ENCODE assay signal across 14 cellular contexts in genomic region chr7:101466871-101467270, GRCh38.
DNase-seq lines count a peak whose midpoint lies in the region; ATAC-seq and TF ChIP-seq lines count a peak whose summit lies in the region.
"Had no signal": no experiment of that assay in that cellular context is flagged by ENCODE, and none has a peak within 500 bp of the region (broad histone marks: within the 10 kb centered on the region; RNA-seq: fewer than 3 reads in every experiment).

No MANE protein-coding gene starts in this region.

- H3K27me3 ChIP-seq in spleen (replicated peaks in 1 of 7): no peaks in the 10 kb centered on the region

- no peak overlapping the region for H3K4me3 Mint-ChIP-seq in mesothelial cell of epicardium
- no peak overlapping the region for H3K4me3 Mint-ChIP-seq in activated T-cell treated with anti-CD3 and anti-CD28 coated beads, Interleukin-2, amount 50 U/mL, for 24 hours
- H3K4me3 Mint-ChIP-seq: CD8-positive, alpha-beta T cell; H9 had no signal

- H3K4me1 Mint-ChIP-seq in mesothelial cell of epicardium: peaks cover 23% of the 10 kb centered on the region
- H3K4me1 Mint-ChIP-seq in activated T-cell treated with anti-CD3 and anti-CD28 coated beads, Interleukin-2, amount 50 U/mL, for 24 hours (ENCODE audit: low read depth): peaks cover 10% of the 10 kb centered on the region

- no peak for TF ChIP-seq POLR2A in spleen (IDR thresholded peaks at IDR 0.05)

- TF ChIP-seq CTCF in mesothelial cell of epicardium (IDR thresholded peaks at IDR 0.05; ENCODE audit: unreplicated experiment) (no peak), spleen (IDR thresholded peaks at IDR 0.05 in 8 of 11, conservative IDR thresholded peaks at IDR 0.05 in 3 of 11) (no peak)

- H3K4me3 ChIP-seq in spleen: no peak overlapping the region

- H3K36me3 Mint-ChIP-seq in mesothelial cell of epicardium: peaks cover 3% of the 10 kb centered on the region
- H3K36me3 Mint-ChIP-seq in activated T-cell treated with anti-CD3 and anti-CD28 coated beads, Interleukin-2, amount 50 U/mL, for 24 hours (ENCODE audit: low read depth): no peaks in the 10 kb centered on the region
- H3K36me3 Mint-ChIP-seq: CD8-positive, alpha-beta T cell had no signal

- DNase-seq in LoVo (ENCODE audit: low spot score) (peak; percentile 57), astrocyte of the hippocampus (ENCODE audit: low read depth, low spot score) (peak; percentile 88), mesothelial cell of epicardium (ENCODE audit: low spot score in 2 of 2, unreplicated experiment in 2 of 2) (no peak), spleen (peak; percentile 31), COLO829 (ENCODE audit: low spot score) (no peak)
- no peak for DNase-seq in activated T-cell treated with anti-CD3 and anti-CD28 coated beads, Interleukin-2, amount 50 U/mL, for 24 hours
- DNase-seq: CD8-positive, alpha-beta T cell; H9; Karpas-422; MV-4-11; NCI-H1436 treated with DMSO at 0.1 percent for 48 hours; NCI-H524 treated with DMSO at 0.1 percent for 48 hours; PC-3 had no signal

- H3K27me3 Mint-ChIP-seq in mesothelial cell of epicardium (ENCODE audit: low read depth): no peaks in the 10 kb centered on the region
- no peaks in the 10 kb centered on the region for H3K27me3 Mint-ChIP-seq in activated T-cell treated with anti-CD3 and anti-CD28 coated beads, Interleukin-2, amount 50 U/mL, for 24 hours

- peak overlapping the region; percentile 11 for H3K27ac Mint-ChIP-seq in mesothelial cell of epicardium
- H3K27ac Mint-ChIP-seq in activated T-cell treated with anti-CD3 and anti-CD28 coated beads, Interleukin-2, amount 50 U/mL, for 24 hours: no peak overlapping the region

- no peaks in the 10 kb centered on the region for H3K36me3 ChIP-seq in spleen

- ATAC-seq in GM21360 (IDR thresholded peaks at IDR 0.05; ENCODE audit: unreplicated experiment): no peak
- ATAC-seq: CD8-positive, alpha-beta T cell; PC-3 had no signal

- no peaks in the 10 kb centered on the region for H3K9me3 ChIP-seq in spleen

- H3K9me3 Mint-ChIP-seq in mesothelial cell of epicardium: no peaks in the 10 kb centered on the region
- H3K9me3 Mint-ChIP-seq in activated T-cell treated with anti-CD3 and anti-CD28 coated beads, Interleukin-2, amount 50 U/mL, for 24 hours: no peaks in the 10 kb centered on the region
- H3K9me3 Mint-ChIP-seq: CD8-positive, alpha-beta T cell; H9 had no signal

- WGBS in spleen, 5 donors: 56 to 84% (median 77%) methylated on average over 5 to 6 of the region's 6 CpGs

- no peak overlapping the region for H3K27ac ChIP-seq in spleen

- intact Hi-C loops in spleen (cut with DNase I; ENCODE audit: low total_unique reads): no loop called here

- H3K4me1 ChIP-seq in spleen: peaks cover 0 to 8% (median 0%) of the 10 kb centered on the region in 6 donors

Comparison
In these comparisons a context has a peak if more than half of its experiments do, and no peak if none do; other contexts are left out.
1. DNase-seq: peak in LoVo (single experiment), astrocyte of the hippocampus (single experiment) and spleen (single experiment); none in mesothelial cell of epicardium (0 of 2), activated T-cell treated with anti-CD3 and anti-CD28 coated beads, Interleukin-2, amount 50 U/mL, for 24 hours (single experiment) and COLO829 (single experiment).